In genomic region chr5:166342330-166342891, GRCh38 we compare ENCODE assay signal across 21 cellular contexts.
"Had no signal": no experiment of that assay in that cellular context is flagged by ENCODE, and none has a peak within 500 bp of the region (broad histone marks: within the 10 kb centered on the region; RNA-seq: fewer than 3 reads in every experiment).

No MANE protein-coding gene starts in this region.

- H3K4me3 Mint-ChIP-seq: activated naive CD4-positive, alpha-beta T cell treated with anti-CD3 and anti-CD28 coated beads, Interleukin-2, amount 50 U/mL, for 24 hours; brain; memory B cell; nephron progenitor cell had no signal

- H3K4me3 ChIP-seq: gastroesophageal sphincter, heart left ventricle, mucosa of descending colon, spleen, thyroid gland, upper lobe of right lung had no signal

- H3K36me3 ChIP-seq: gastroesophageal sphincter, heart left ventricle, spleen, thyroid gland, upper lobe of right lung, WERI-Rb-1 had no signal

- H3K27me3 ChIP-seq: gastroesophageal sphincter, spleen, thyroid gland, upper lobe of right lung had no signal

- H3K27ac Mint-ChIP-seq: activated naive CD4-positive, alpha-beta T cell treated with anti-CD3 and anti-CD28 coated beads, Interleukin-2, amount 50 U/mL, for 24 hours; memory B cell; nephron progenitor cell had no signal

- H3K9me3 ChIP-seq: gastroesophageal sphincter, heart left ventricle, thyroid gland, upper lobe of right lung had no signal

- H3K9me3 Mint-ChIP-seq: brain, nephron progenitor cell had no signal

- H3K27ac ChIP-seq: gastroesophageal sphincter, heart left ventricle, spleen, thyroid gland, upper lobe of right lung, WERI-Rb-1 had no signal

- H3K27me3 Mint-ChIP-seq: activated naive CD4-positive, alpha-beta T cell treated with anti-CD3 and anti-CD28 coated beads, Interleukin-2, amount 50 U/mL, for 24 hours; memory B cell had no signal

- DNase-seq: activated CD4-positive, alpha-beta T cell treated with anti-CD3 and anti-CD28 coated beads for 1 hour; activated gamma-delta T cell treated with Interleukin-2 at 50 U/mL for 16 hours; activated T-cell treated with anti-CD3 and anti-CD28 coated beads, Interleukin-2, amount 50 U/mL, for 1 hour; aorta; dermis blood vessel endothelial cell; effector CD8-positive, alpha-beta T cell; heart left ventricle; mucosa of descending colon; nephron progenitor cell; spleen; stimulated activated CD4-positive, alpha-beta T cell treated with anti-CD3 and anti-CD28 coated beads, Interleukin-4, amount 100 ng/mL, for 24 hours; stimulated activated naive CD8-positive, alpha-beta T cell treated with anti-CD3 and anti-CD28 coated beads, Interleukin-15, Interleukin-2, amounts not matched to agents 100 U/mL and 50 U/mL, for 24 hours; T-helper 1 cell; thyroid gland; upper lobe of right lung had no signal

- ATAC-seq: esophagus mucosa; gastroesophageal sphincter; mucosa of descending colon; stimulated activated naive CD8-positive, alpha-beta T cell treated with anti-CD3 and anti-CD28 coated beads, Interleukin-15, Interleukin-2, amounts not matched to agents 100 U/mL and 50 U/mL, for 24 hours; upper lobe of right lung had no signal

- H3K36me3 Mint-ChIP-seq: activated naive CD4-positive, alpha-beta T cell treated with anti-CD3 and anti-CD28 coated beads, Interleukin-2, amount 50 U/mL, for 24 hours; brain; memory B cell had no signal

- H3K4me1 ChIP-seq: gastroesophageal sphincter, heart left ventricle, spleen, upper lobe of right lung had no signal

- H3K4me1 Mint-ChIP-seq: activated naive CD4-positive, alpha-beta T cell treated with anti-CD3 and anti-CD28 coated beads, Interleukin-2, amount 50 U/mL, for 24 hours; memory B cell had no signal
